Comparison of ENCODE assay signal across 11 cellular contexts in the genomic region with DNA sequence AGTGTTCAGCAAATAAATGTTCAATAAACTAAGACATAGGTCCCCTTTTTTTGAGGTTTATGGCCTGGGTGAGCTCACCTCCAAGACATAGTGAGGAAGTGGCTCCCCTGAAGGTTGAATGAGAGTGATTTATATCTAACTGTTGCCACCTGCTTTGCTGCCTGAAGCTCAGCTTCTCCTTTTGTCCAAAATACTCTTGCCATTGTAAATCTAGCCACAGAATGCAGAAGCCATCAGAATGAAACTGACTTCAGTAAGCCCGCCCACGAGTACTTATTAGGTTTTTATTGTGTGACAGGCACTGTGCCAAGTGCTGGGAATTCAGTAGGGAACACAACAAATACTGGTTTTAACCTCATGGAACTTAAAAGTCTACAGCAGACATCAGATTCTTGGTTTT. TPM values are rescaled to one million over a fixed set of nuclear protein-coding genes. Genes with fewer than 3 reads are reported as not detected.
DNase-seq lines count a peak whose midpoint lies in the region; ATAC-seq, FAIRE-seq and TF ChIP-seq lines count a peak whose summit lies in the region.
"Had no signal": no experiment of that assay in that cellular context is flagged by ENCODE, and none has a peak within 500 bp of the region (broad histone marks: within the 10 kb centered on the region; RNA-seq: fewer than 3 reads in every experiment).

No MANE protein-coding gene starts in this region.

- CTCF ChIA-PET in CD4-positive, alpha-beta T cell (lab: Charles Lee): interaction anchor here (1.2 kb wide), 1 partner anchor 153 kb away, joined by 3 read pairs; no protein-coding TSS in a partner anchor
- CTCF ChIA-PET in HEK293 (lab: Yijun Ruan, JAX): interaction anchor here (1.0 kb wide), 1 partner anchor 227 kb away, joined by 5 read pairs; no protein-coding TSS in a partner anchor

- no peaks in the 10 kb centered on the region for H3K27me3 ChIP-seq in CD4-positive, alpha-beta T cell (ENCODE audit: control insufficient read depth, insufficient read depth, low read length)

- no peak for FAIRE-seq in H54 (lab: Jason Lieb, UNC)

- H3K9me3 ChIP-seq in CD4-positive, alpha-beta T cell (ENCODE audit: control insufficient read depth, low read length): no peaks in the 10 kb centered on the region
- no peaks in the 10 kb centered on the region for H3K9me3 ChIP-seq in HEK293 (ENCODE audit: control insufficient read depth, insufficient read depth, low read depth, low read length)

- no peak for ATAC-seq in CD4-positive, alpha-beta T cell (ENCODE audit: poor library complexity)

- no peak overlapping the region for H3K27ac Mint-ChIP-seq in CD4-positive, alpha-beta T cell
- H3K27ac Mint-ChIP-seq: dendritic cell treated with granulocyte-macrophage colony-stimulating factor and Interleukin-4, amounts not matched to agents 40 ng/mL and 50 ng/mL, for 4 days had no signal

- peak overlapping the region; percentile 31 for H3K4me3 Mint-ChIP-seq in CD4-positive, alpha-beta T cell
- H3K4me3 Mint-ChIP-seq: dendritic cell treated with granulocyte-macrophage colony-stimulating factor and Interleukin-4, amounts not matched to agents 40 ng/mL and 50 ng/mL, for 4 days had no signal

- no peaks in the 10 kb centered on the region for H3K27me3 Mint-ChIP-seq in CD4-positive, alpha-beta T cell

- no peak for DNase-seq in CD4-positive, alpha-beta T cell
- DNase-seq in NCI-H1105 treated with DMSO at 0.1 percent for 48 hours (lab: John Stamatoyannopoulos, UW) (peak; percentile 13), choroid plexus epithelial cell (ENCODE audit: low read depth) (peak; percentile 24), kidney tubule cell (ENCODE audit: low spot score) (no peak), H54 (ENCODE audit: insufficient read length, low spot score) (no peak), NCI-H524 (lab: John Stamatoyannopoulos, UW) (no peak), epidermal melanocyte (ENCODE audit: insufficient read length, low spot score) (no peak)
- DNase-seq: activated T-cell treated with anti-CD3 and anti-CD28 coated beads, Interleukin-2, amount 50 U/mL, for 1 hour had no signal

- peaks cover 6% of the 10 kb centered on the region for H3K36me3 Mint-ChIP-seq in CD4-positive, alpha-beta T cell (ENCODE audit: low read depth)

- no peak for TF ChIP-seq CTCF in CD4-positive, alpha-beta T cell (IDR thresholded peaks at IDR 0.05)
- no peak for TF ChIP-seq CTCF in HEK293 (tag by site-specific recombination; IDR thresholded peaks at IDR 0.05)
- no peak for TF ChIP-seq CTCF in choroid plexus epithelial cell (conservative IDR thresholded peaks at IDR 0.05; ENCODE audit: low read depth, low read length)

- intact Hi-C loops in CD4-positive, alpha-beta T cell (cut with DNase I, micrococcal nuclease): no loop called here

- peaks cover 35% of the 10 kb centered on the region for H3K4me1 Mint-ChIP-seq in CD4-positive, alpha-beta T cell (ENCODE audit: low read depth)

- H3K4me1 ChIP-seq in HEK293 (ENCODE audit: control insufficient read depth, insufficient read depth, low read length): no peaks in the 10 kb centered on the region

- H3K4me3 ChIP-seq in HEK293 (ENCODE audit: low read depth, low read length): no peak overlapping the region
- H3K4me3 ChIP-seq in choroid plexus epithelial cell (ENCODE audit: low read depth, low read length): no peak overlapping the region

- H3K9me3 Mint-ChIP-seq in CD4-positive, alpha-beta T cell: no peaks in the 10 kb centered on the region
- H3K9me3 Mint-ChIP-seq: dendritic cell treated with granulocyte-macrophage colony-stimulating factor and Interleukin-4, amounts not matched to agents 40 ng/mL and 50 ng/mL, for 4 days had no signal

- TF ChIP-seq POLR2A in H54 (IDR thresholded peaks at IDR 0.05; ENCODE audit: low read depth, low read length): no peak

- H3K27ac ChIP-seq in CD4-positive, alpha-beta T cell (ENCODE audit: low read depth, low read length): no peak overlapping the region
- H3K27ac ChIP-seq in HEK293 (ENCODE audit: extremely low read depth, low read depth, low read length): no peak overlapping the region

- no peaks in the 10 kb centered on the region for H3K36me3 ChIP-seq in HEK293 (ENCODE audit: control insufficient read depth in 2 of 2, insufficient read depth in 1 of 2, low read length in 2 of 2)

- POLR2A ChIA-PET in CD4-positive, alpha-beta T cell (lab: Charles Lee): interaction anchor here (0.5 to 1.5 kb wide), 3 partner anchors 72 to 456 kb away, joined by 3 to 5 read pairs (median 3); no protein-coding TSS in a partner anchor
- POLR2A ChIA-PET in HEK293 (lab: Yijun Ruan, JAX): no interaction called here

TF ChIP-seq in HEK293, 187 proteins besides CTCF, POLR2A, EP300 and RAD21:
- TF ChIP-seq ZFHX2 (tag by site-specific recombination; conservative IDR thresholded peaks at IDR 0.05): peak; percentile 20; the same call in 1 of the 2 replicates
- TF ChIP-seq OSR2 (tag by site-specific recombination; IDR thresholded peaks at IDR 0.05): peak; percentile 63; the same call in 1 of the 2 replicates
- TF ChIP-seq, protein P1, sequence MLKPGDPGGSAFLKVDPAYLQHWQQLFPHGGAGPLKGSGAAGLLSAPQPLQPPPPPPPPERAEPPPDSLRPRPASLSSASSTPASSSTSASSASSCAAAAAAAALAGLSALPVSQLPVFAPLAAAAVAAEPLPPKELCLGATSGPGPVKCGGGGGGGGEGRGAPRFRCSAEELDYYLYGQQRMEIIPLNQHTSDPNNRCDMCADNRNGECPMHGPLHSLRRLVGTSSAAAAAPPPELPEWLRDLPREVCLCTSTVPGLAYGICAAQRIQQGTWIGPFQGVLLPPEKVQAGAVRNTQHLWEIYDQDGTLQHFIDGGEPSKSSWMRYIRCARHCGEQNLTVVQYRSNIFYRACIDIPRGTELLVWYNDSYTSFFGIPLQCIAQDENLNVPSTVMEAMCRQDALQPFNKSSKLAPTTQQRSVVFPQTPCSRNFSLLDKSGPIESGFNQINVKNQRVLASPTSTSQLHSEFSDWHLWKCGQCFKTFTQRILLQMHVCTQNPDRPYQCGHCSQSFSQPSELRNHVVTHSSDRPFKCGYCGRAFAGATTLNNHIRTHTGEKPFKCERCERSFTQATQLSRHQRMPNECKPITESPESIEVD (tag by site-specific recombination; IDR thresholded peaks at IDR 0.05): peak; percentile 87
- TF ChIP-seq, protein P2, sequence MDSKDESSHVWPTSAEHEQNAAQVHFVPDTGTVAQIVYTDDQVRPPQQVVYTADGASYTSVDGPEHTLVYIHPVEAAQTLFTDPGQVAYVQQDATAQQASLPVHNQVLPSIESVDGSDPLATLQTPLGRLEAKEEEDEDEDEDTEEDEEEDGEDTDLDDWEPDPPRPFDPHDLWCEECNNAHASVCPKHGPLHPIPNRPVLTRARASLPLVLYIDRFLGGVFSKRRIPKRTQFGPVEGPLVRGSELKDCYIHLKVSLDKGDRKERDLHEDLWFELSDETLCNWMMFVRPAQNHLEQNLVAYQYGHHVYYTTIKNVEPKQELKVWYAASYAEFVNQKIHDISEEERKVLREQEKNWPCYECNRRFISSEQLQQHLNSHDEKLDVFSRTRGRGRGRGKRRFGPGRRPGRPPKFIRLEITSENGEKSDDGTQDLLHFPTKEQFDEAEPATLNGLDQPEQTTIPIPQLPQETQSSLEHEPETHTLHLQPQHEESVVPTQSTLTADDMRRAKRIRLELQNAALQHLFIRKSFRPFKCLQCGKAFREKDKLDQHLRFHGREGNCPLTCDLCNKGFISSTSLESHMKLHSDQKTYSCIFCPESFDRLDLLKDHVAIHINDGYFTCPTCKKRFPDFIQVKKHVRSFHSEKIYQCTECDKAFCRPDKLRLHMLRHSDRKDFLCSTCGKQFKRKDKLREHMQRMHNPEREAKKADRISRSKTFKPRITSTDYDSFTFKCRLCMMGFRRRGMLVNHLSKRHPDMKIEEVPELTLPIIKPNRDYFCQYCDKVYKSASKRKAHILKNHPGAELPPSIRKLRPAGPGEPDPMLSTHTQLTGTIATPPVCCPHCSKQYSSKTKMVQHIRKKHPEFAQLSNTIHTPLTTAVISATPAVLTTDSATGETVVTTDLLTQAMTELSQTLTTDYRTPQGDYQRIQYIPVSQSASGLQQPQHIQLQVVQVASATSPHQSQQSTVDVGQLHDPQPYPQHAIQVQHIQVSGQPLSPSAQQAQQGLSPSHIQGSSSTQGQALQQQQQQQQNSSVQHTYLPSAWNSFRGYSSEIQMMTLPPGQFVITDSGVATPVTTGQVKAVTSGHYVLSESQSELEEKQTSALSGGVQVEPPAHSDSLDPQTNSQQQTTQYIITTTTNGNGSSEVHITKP (tag by site-specific recombination; IDR thresholded peaks at IDR 0.05): peak; percentile 45; the same call in 1 of the 2 replicates
- no peak for TF ChIP-seq ZNF19 (tag by site-specific recombination; IDR thresholded peaks at IDR 0.05; ENCODE audit: low read depth)
- TF ChIP-seq SCRT1 (tag by site-specific recombination; IDR thresholded peaks at IDR 0.05; ENCODE audit: borderline replicate concordance): no peak
- TF ChIP-seq ZNF394 (tag by site-specific recombination; IDR thresholded peaks at IDR 0.05; ENCODE audit: borderline replicate concordance): peak; percentile 49; the same call in 1 of the 2 replicates
- 0 out of 2 replicates have a peak, but pooled peaks have one; percentile 7 for TF ChIP-seq GLIS1 (tag by site-specific recombination; IDR thresholded peaks at IDR 0.05)
- no peak for TF ChIP-seq ZNF24 (tag by site-specific recombination; IDR thresholded peaks at IDR 0.05)
TF ChIP-seq in HEK293: peak in this region for 6.

RNA-seq across cellular contexts. Expression of a gene that starts 18.0 kb away (rescaled TPM):
- 1 to 10 TPM; 4.0 to 5.2 TPM for total RNA-seq in CD4-positive, alpha-beta T cell
- total RNA-seq: pulmonary artery endothelial cell had no signal

Comparison
In these comparisons a context has a peak if more than half of its experiments do, and no peak if none do; other contexts are left out.
1. DNase-seq: peak in NCI-H1105 treated with DMSO at 0.1 percent for 48 hours (single experiment) and choroid plexus epithelial cell (single experiment); none in CD4-positive, alpha-beta T cell (0 of 10), kidney tubule cell (single experiment), H54 (single experiment), NCI-H524 (0 of 2) and epidermal melanocyte (single experiment).